ENCODE assay signal across 1 cellular context in the genomic region with DNA sequence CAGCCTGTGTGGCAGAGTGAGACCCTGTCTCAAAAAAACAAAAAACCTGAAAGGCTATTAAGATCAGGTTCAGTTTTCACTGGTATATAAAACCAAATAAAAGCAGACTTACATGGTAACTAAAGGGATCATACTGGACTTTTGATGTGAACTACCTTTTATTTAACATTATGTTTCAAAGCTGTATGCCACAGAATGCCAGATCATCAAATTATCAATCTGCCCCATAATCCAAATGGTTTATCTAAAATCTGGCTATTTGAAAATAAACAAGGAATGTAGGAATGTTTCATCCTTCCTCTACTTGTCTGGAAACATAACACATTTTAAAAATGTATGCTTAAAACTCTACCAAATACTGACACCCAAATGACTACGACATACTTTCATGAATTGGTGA.
TF ChIP-seq lines count a peak whose summit lies in the region.

No MANE protein-coding gene starts in this region.

TF ChIP-seq in HepG2, 621 proteins besides CTCF, POLR2A, EP300 and RAD21 (continued from another document):
- TF ChIP-seq, protein P1, sequence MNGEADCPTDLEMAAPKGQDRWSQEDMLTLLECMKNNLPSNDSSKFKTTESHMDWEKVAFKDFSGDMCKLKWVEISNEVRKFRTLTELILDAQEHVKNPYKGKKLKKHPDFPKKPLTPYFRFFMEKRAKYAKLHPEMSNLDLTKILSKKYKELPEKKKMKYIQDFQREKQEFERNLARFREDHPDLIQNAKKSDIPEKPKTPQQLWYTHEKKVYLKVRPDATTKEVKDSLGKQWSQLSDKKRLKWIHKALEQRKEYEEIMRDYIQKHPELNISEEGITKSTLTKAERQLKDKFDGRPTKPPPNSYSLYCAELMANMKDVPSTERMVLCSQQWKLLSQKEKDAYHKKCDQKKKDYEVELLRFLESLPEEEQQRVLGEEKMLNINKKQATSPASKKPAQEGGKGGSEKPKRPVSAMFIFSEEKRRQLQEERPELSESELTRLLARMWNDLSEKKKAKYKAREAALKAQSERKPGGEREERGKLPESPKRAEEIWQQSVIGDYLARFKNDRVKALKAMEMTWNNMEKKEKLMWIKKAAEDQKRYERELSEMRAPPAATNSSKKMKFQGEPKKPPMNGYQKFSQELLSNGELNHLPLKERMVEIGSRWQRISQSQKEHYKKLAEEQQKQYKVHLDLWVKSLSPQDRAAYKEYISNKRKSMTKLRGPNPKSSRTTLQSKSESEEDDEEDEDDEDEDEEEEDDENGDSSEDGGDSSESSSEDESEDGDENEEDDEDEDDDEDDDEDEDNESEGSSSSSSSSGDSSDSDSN (CRISPR knock-in tag; IDR thresholded peaks at IDR 0.05), result no peak
- TF ChIP-seq BCL3 (CRISPR knock-in tag; IDR thresholded peaks at IDR 0.05) (no peak), ZBTB43 (CRISPR knock-in tag; conservative IDR thresholded peaks at IDR 0.05) (no peak), CBX1 (IDR thresholded peaks at IDR 0.05; ENCODE audit: low read depth) (no peak)
